ENCODE assay signal across 8 cellular contexts in genomic region chr1:161013591-161014513, GRCh38. TPM values are rescaled to one million over a fixed set of nuclear protein-coding genes. Genes with fewer than 3 reads are reported as not detected.
DNase-seq lines count a peak whose midpoint lies in the region; ATAC-seq and TF ChIP-seq lines count a peak whose summit lies in the region.

No MANE protein-coding gene starts in this region.

- no peaks in the 10 kb centered on the region for H3K27me3 ChIP-seq in SJSA1 (replicated peaks)
- H3K27me3 ChIP-seq in right cardiac atrium (ENCODE audit: control insufficient read depth, insufficient read depth), result no peaks in the 10 kb centered on the region
- H3K27me3 ChIP-seq in gastrocnemius medialis, result peaks cover 0 to 9% (median 0%) of the 10 kb centered on the region in 3 donors

- H3K27ac ChIP-seq in SJSA1 (peak overlapping the region; percentile 75), right cardiac atrium (ENCODE audit: low read length) (peak overlapping the region; percentile 96), gastrocnemius medialis (peak overlapping the region; percentile 71 to 78 (median 76))

- H3K4me1 Mint-ChIP-seq in activated naive CD8-positive, alpha-beta T cell treated with anti-CD3 and anti-CD28 coated beads for 36 hours, result peaks cover 34% of the 10 kb centered on the region

- DNase-seq in activated gamma-delta T cell treated with Interleukin-2 at 50 U/mL for 16 hours, result peak; percentile 69
- no peak for DNase-seq in activated gamma-delta T cell (lab: John Stamatoyannopoulos, UW)
- DNase-seq in SJSA1 (ENCODE audit: low read depth in 1 of 2, low spot score in 2 of 2), result no peak
- peak; percentile 77 for DNase-seq in activated naive CD8-positive, alpha-beta T cell treated with anti-CD3 and anti-CD28 coated beads for 36 hours
- peak; percentile 88 to 92 (median 90) for DNase-seq in right cardiac atrium
- peak; percentile 56 to 62 for DNase-seq in gastrocnemius medialis

- no peak overlapping the region for H3K4me3 ChIP-seq in SJSA1
- no peak overlapping the region for H3K4me3 ChIP-seq in right cardiac atrium (ENCODE audit: low read length)
- peak overlapping the region in 2 of 4 donors; percentile 26 to 38 for H3K4me3 ChIP-seq in gastrocnemius medialis

- H3K4me1 ChIP-seq in SJSA1 (replicated peaks) (peaks cover 16% of the 10 kb centered on the region), right cardiac atrium (ENCODE audit: control insufficient read depth, insufficient read depth, low read length) (peaks cover 11% of the 10 kb centered on the region), gastrocnemius medialis (peaks cover 0 to 5% of the 10 kb centered on the region in 2 donors)

- H3K27ac Mint-ChIP-seq in activated naive CD8-positive, alpha-beta T cell treated with anti-CD3 and anti-CD28 coated beads for 36 hours, result peak overlapping the region; percentile 93

- peak overlapping the region; percentile 80 for H3K4me3 Mint-ChIP-seq in activated naive CD8-positive, alpha-beta T cell treated with anti-CD3 and anti-CD28 coated beads for 36 hours

- no peaks in the 10 kb centered on the region for H3K36me3 ChIP-seq in SJSA1
- no peaks in the 10 kb centered on the region for H3K36me3 ChIP-seq in gastrocnemius medialis

- H3K9me3 Mint-ChIP-seq in activated naive CD8-positive, alpha-beta T cell treated with anti-CD3 and anti-CD28 coated beads for 36 hours, result no peaks in the 10 kb centered on the region

- in situ Hi-C loops in gastrocnemius medialis (cut with MboI; ENCODE audit: low sequenced_read_pairs in 4 of 4), result no loop called here

- peaks cover under 1% of the 10 kb centered on the region for H3K36me3 Mint-ChIP-seq in activated naive CD8-positive, alpha-beta T cell treated with anti-CD3 and anti-CD28 coated beads for 36 hours

- WGBS in right cardiac atrium, result 30% methylated on average over 15 of the region's 15 CpGs

- no peaks in the 10 kb centered on the region for H3K27me3 Mint-ChIP-seq in activated naive CD8-positive, alpha-beta T cell treated with anti-CD3 and anti-CD28 coated beads for 36 hours

- TF ChIP-seq POLR2A in gastrocnemius medialis (IDR thresholded peaks at IDR 0.05), result peak in 1 of 2 donors; percentile 50

- TF ChIP-seq CTCF in gastrocnemius medialis (IDR thresholded peaks at IDR 0.05 in 4 of 5, conservative IDR thresholded peaks at IDR 0.05 in 1 of 5), result no peak

- intact Hi-C loops in right cardiac atrium (cut with DNase I) (no loop called here), gastrocnemius medialis (cut with DNase I; ENCODE audit: low total_unique reads) (no loop called here)

- no peaks in the 10 kb centered on the region for H3K9me3 ChIP-seq in SJSA1 (replicated peaks)
- no peaks in the 10 kb centered on the region for H3K9me3 ChIP-seq in right cardiac atrium (ENCODE audit: control insufficient read depth, low read length)
- no peaks in the 10 kb centered on the region for H3K9me3 ChIP-seq in gastrocnemius medialis

- ATAC-seq in HG03378 (IDR thresholded peaks at IDR 0.05; ENCODE audit: unreplicated experiment) (peak; percentile 81), right cardiac atrium (peak; percentile 97), gastrocnemius medialis (peak; percentile 87 to 88), HG03469 (IDR thresholded peaks at IDR 0.05; ENCODE audit: unreplicated experiment) (no peak)

RNA-seq across cellular contexts. Expression of gene F11R, which starts 7.1 kb away (rescaled TPM):
- total RNA-seq in SJSA1 (2014; rRNA removed; shearing (Covaris generic)), result 3.2 and 4.5 TPM in 2 replicates
- total RNA-seq in activated naive CD8-positive, alpha-beta T cell treated with anti-CD3 and anti-CD28 coated beads for 36 hours, result 10 to 100 TPM; 12.8 to 13.4 TPM
- total RNA-seq in right cardiac atrium (10 to 100 TPM; 18.8 to 27.2 (median 25.3) TPM), gastrocnemius medialis (1 to 10 TPM; 3.1 to 6.0 (median 5.3) TPM)
- polyA plus RNA-seq in right cardiac atrium, result 12.6 TPM

RNA-seq across cellular contexts. Expression of gene TSTD1, which starts 24.9 kb away (rescaled TPM):
- total RNA-seq in SJSA1 (2014; rRNA removed; shearing (Covaris generic)), result 3.1 TPM in 1 of 2 replicates, not detected in the other
- total RNA-seq in activated naive CD8-positive, alpha-beta T cell treated with anti-CD3 and anti-CD28 coated beads for 36 hours, result 10 to 100 TPM; 44.8 to 45.7 TPM
- total RNA-seq in right cardiac atrium (10 to 100 TPM; 23.5 to 46.8 (median 35.8) TPM), gastrocnemius medialis (10 to 100 TPM in 3 of 4 donors, 1 to 10 TPM in 1; 8.6 to 52.6 (median 16.8) TPM)
- 63.6 TPM for polyA plus RNA-seq in right cardiac atrium

RNA-seq across cellular contexts. Expression of gene USF1, which starts 31.9 kb away (rescaled TPM):
- total RNA-seq in SJSA1 (2014; rRNA removed; shearing (Covaris generic)), result 63.2 and 68.1 TPM in 2 replicates
- total RNA-seq in activated naive CD8-positive, alpha-beta T cell treated with anti-CD3 and anti-CD28 coated beads for 36 hours, result 10 to 100 TPM; 57.0 to 62.0 TPM
- total RNA-seq in right cardiac atrium (10 to 100 TPM; 34.5 to 41.4 (median 40.7) TPM), gastrocnemius medialis (10 to 100 TPM; 41.9 to 55.1 (median 49.1) TPM)
- 32.8 TPM for polyA plus RNA-seq in right cardiac atrium

RNA-seq across cellular contexts. Expression of gene ARHGAP30, which starts 55.8 kb away (rescaled TPM):
- not detected in 2 replicates for total RNA-seq in SJSA1 (2014; rRNA removed; shearing (Covaris generic))
- total RNA-seq in activated naive CD8-positive, alpha-beta T cell treated with anti-CD3 and anti-CD28 coated beads for 36 hours, result 100 to 1,000 TPM; 146 to 157 TPM
- total RNA-seq in right cardiac atrium, result 1 to 10 TPM; 2.7 to 5.0 (median 4.7) TPM
- polyA plus RNA-seq in right cardiac atrium, result 1.5 TPM
- 1 to 10 TPM in 2 of 4 donors, under 1 TPM in 2; 0.61 to 1.6 (median 1.0) TPM for total RNA-seq in gastrocnemius medialis

RNA-seq across cellular contexts. Expression of gene ITLN2, which starts 59.2 kb away (rescaled TPM):
- not detected in 2 replicates for total RNA-seq in SJSA1 (2014; rRNA removed; shearing (Covaris generic))
- not detected for total RNA-seq in activated naive CD8-positive, alpha-beta T cell treated with anti-CD3 and anti-CD28 coated beads for 36 hours
- 1 to 10 TPM in 2 of 4 donors, under 1 TPM in 2; 0.58 to 2.1 (median 0.94) TPM for total RNA-seq in right cardiac atrium
- 0.88 TPM for polyA plus RNA-seq in right cardiac atrium
- total RNA-seq in gastrocnemius medialis, result not detected

Comparison
In these comparisons a context has a peak if more than half of its experiments do, and no peak if none do; other contexts are left out.
1. DNase-seq: peak in activated gamma-delta T cell treated with Interleukin-2 at 50 U/mL for 16 hours (single experiment), activated naive CD8-positive, alpha-beta T cell treated with anti-CD3 and anti-CD28 coated beads for 36 hours (single experiment), right cardiac atrium (3 of 3) and gastrocnemius medialis (2 of 2); none in activated gamma-delta T cell (single experiment) and SJSA1 (0 of 2).
2. Peak in every context shown above with its lines, with median percentiles within 50 percentile points of each other: H3K27ac ChIP-seq.